ENCODE assay signal across 16 cellular contexts in the genomic region with DNA sequence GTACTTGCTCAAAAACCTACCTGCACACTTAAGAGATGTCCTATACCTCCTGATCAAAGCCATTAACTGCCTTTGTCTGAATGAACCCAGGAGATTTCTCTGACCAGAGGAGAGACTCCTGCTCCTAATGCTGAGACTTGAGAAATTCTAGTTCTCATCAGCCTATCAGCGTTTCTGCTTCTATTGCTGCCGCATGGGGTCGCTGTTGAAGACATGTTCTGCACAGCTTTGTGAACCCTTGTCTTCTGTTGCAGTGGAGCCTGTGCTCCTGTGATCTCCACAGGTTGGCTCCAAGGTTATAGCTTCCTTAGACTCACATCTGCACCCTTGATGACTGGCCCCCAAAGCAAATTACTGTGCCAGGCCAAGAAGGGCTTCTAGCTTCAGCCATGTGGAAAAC. TPM values are rescaled to one million over a fixed set of nuclear protein-coding genes. Genes with fewer than 3 reads are reported as not detected.
DNase-seq lines count a peak whose midpoint lies in the region; ATAC-seq and TF ChIP-seq lines count a peak whose summit lies in the region.
"Had no signal": no experiment of that assay in that cellular context is flagged by ENCODE, and none has a peak within 500 bp of the region (broad histone marks: within the 10 kb centered on the region; RNA-seq: fewer than 3 reads in every experiment).

No MANE protein-coding gene starts in this region.

- POLR2A ChIA-PET in AG04450 (lab: Yijun Ruan, JAX) (no interaction called here), OCI-LY7 (lab: Charles Lee) (no interaction called here)

- H3K27ac ChIP-seq in AG04450 (ENCODE audit: low read depth, low read length) (no peak overlapping the region), OCI-LY7 (ENCODE audit: low read depth, low read length, poor library complexity, severe bottlenecking) (no peak overlapping the region), left lung (no peak overlapping the region)

- peak; percentile 12; the same call in 1 of the 2 replicates for TF ChIP-seq CTCF in AG04450 (IDR thresholded peaks at IDR 0.05; ENCODE audit: low read depth, low read length)
- peak; percentile 30 for TF ChIP-seq CTCF in GM12864 (IDR thresholded peaks at IDR 0.05; ENCODE audit: low read depth, low read length, missing control alignments)
- peak; percentile 47 for TF ChIP-seq CTCF in OCI-LY7 (conservative IDR thresholded peaks at IDR 0.05; ENCODE audit: low read length)
- TF ChIP-seq CTCF in fibroblast of the aortic adventitia (IDR thresholded peaks at IDR 0.05; ENCODE audit: insufficient read depth, low read length): peak; percentile 5
- no peak for TF ChIP-seq CTCF in left lung (IDR thresholded peaks at IDR 0.05)

- no peak for ATAC-seq in left lung
- ATAC-seq: left lobe of liver had no signal

- no peaks in the 10 kb centered on the region for H4K20me1 ChIP-seq in OCI-LY7 (ENCODE audit: insufficient read depth, low read length)

- H3K4me2 ChIP-seq in OCI-LY7 (ENCODE audit: low read length): no peak overlapping the region

- no peaks in the 10 kb centered on the region for H3K36me3 ChIP-seq in OCI-LY7 (ENCODE audit: insufficient read depth, low read length)
- no peaks in the 10 kb centered on the region for H3K36me3 ChIP-seq in left lung
- H3K36me3 ChIP-seq: heart right ventricle had no signal

- intact Hi-C loops in OCI-LY7 (cut with micrococcal nuclease; ENCODE audit: unreplicated experiment) (no loop called here), left lung (cut with DNase I) (no loop called here)

- BruUV-seq in OCI-LY7 (replicated peaks; lab: Mats Ljungman, UMichigan): no TSS peak

- H3K27me3 ChIP-seq in AG04450 (ENCODE audit: control insufficient read depth, insufficient read depth, low read length) (peaks cover 18% of the 10 kb centered on the region), left lung (no peaks in the 10 kb centered on the region)
- H3K27me3 ChIP-seq: heart right ventricle had no signal

- H3K9me3 ChIP-seq in AG04450 (ENCODE audit: control insufficient read depth, insufficient read depth, low read length) (peaks cover 18% of the 10 kb centered on the region), OCI-LY7 (ENCODE audit: low read length) (0 out of 2 replicates have a peak, but pooled peaks cover 10% of the 10 kb centered on the region), left lung (peaks cover 0 to 13% of the 10 kb centered on the region in 2 donors)

- no peak overlapping the region for H3K4me3 ChIP-seq in AG04450 (ENCODE audit: low read depth, low read length)
- H3K4me3 ChIP-seq in GM12864 (ENCODE audit: low read depth, low read length): no peak overlapping the region
- no peak overlapping the region for H3K4me3 ChIP-seq in OCI-LY7 (ENCODE audit: low read depth, low read length, poor library complexity, severe bottlenecking)
- no peak overlapping the region for H3K4me3 ChIP-seq in fibroblast of the aortic adventitia (ENCODE audit: low read depth, low read length)
- no peak overlapping the region for H3K4me3 ChIP-seq in left lung
- H3K4me3 ChIP-seq: heart right ventricle, skin epidermis had no signal

- DNase-seq in AG04450 (ENCODE audit: low read depth, low spot score) (no peak), GM12864 (ENCODE audit: low read depth) (no peak), OCI-LY7 (ENCODE audit: low spot score) (no peak), fibroblast of the aortic adventitia (ENCODE audit: low read depth) (no peak), NCI-H2107 (lab: John Stamatoyannopoulos, UW) (no peak), left lung (no peak), NCI-H1694 treated with DMSO at 0.1 percent for 48 hours (lab: John Stamatoyannopoulos, UW) (no peak), H4 (ENCODE audit: low spot score) (no peak)
- DNase-seq: activated CD4-positive, alpha-beta T cell treated with anti-CD3 and anti-CD28 coated beads for 4 hours; CD8-positive, alpha-beta memory T cell; heart right ventricle; Kasumi-1; NCI-H2029 had no signal

- CTCF ChIA-PET in AG04450 (lab: Charles Lee) (interaction anchor here (2.0 to 4.1 kb wide), 2 partner anchors 11 to 27 kb away, joined by 5 to 22 read pairs; no protein-coding TSS in a partner anchor), OCI-LY7 (lab: Charles Lee; ENCODE audit: unreplicated experiment) (no interaction called here)

- H2AFZ ChIP-seq in OCI-LY7 (ENCODE audit: low read length): no peak overlapping the region

- no peaks in the 10 kb centered on the region for H3K79me2 ChIP-seq in OCI-LY7 (ENCODE audit: insufficient read depth, low read depth, low read length)

- H3K4me1 ChIP-seq in OCI-LY7 (ENCODE audit: insufficient read depth, low read length, poor library complexity, severe bottlenecking) (no peaks in the 10 kb centered on the region), left lung (no peaks in the 10 kb centered on the region)

- H3K9me2 ChIP-seq in OCI-LY7 (ENCODE audit: insufficient read depth, low read length): no peaks in the 10 kb centered on the region

RNA-seq across cellular contexts. Expression of gene EDN2, which starts 40.2 kb away (rescaled TPM):
- polyA plus RNA-seq in AG04450 (2011; rRNA removed): 0.19 and 0.21 TPM in 2 replicates
- not detected in 2 replicates for polyA minus RNA-seq in AG04450 (2011; rRNA and poly(A)+ RNA removed)
- not detected in 2 replicates for total RNA-seq in OCI-LY7 (2014; rRNA removed; shearing (Covaris generic))
- total RNA-seq in OCI-LY7 (2022) (not detected in 2 replicates), fibroblast of the aortic adventitia (ENCODE audit: low replicate concordance) (not detected in 2 replicates), left lung (1 to 10 TPM in 1 of 2 donors, not detected in 1; 4.0 TPM)
- total RNA-seq in H4 (2014; rRNA removed; shearing (Covaris generic)): 0.50 TPM in 1 of 2 replicates, not detected in the other
- total RNA-seq: CD8-positive, alpha-beta memory T cell; left lobe of liver; T-helper 1 cell treated with Interleukin-12 subunit alpha and Interleukin-12 subunit beta and Interleukin-4 antibody, amounts not matched to agents 30 ng/mL and 1 ng/mL, for 36 hours had no signal
- polyA plus RNA-seq: CD8-positive, alpha-beta memory T cell had no signal

Comparison
In these comparisons a context has a peak if more than half of its experiments do, and no peak if none do; other contexts are left out.
1. CTCF ChIP-seq: peak in AG04450 (single experiment), GM12864 (single experiment), OCI-LY7 (single experiment) and fibroblast of the aortic adventitia (single experiment); none in left lung (0 of 2).